ENCODE assay signal across 1 cellular context in the genomic region with DNA sequence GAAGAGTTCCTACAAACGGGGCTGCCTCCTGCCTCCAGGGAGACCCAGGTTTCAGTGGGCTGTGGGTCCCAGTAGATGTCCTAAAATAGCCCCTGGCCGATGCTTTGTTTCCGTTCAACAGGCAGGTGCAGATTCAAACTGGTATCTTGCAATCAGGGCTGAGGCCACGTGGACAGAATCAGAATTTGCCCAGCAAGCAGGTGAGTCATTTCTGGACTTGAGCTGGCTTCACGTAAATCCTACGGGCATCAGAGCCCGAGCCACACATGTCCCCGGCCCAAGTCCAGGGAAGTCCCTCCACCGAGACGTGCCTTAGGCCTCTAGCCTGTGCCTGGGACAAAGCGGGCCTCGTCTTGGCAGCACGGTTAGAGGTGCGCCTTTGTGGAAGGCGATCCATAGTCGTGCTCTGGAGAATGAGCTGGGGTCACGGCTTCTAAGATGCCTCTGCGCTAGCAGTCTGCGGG.
TF ChIP-seq lines count a peak whose summit lies in the region.

No MANE protein-coding gene starts in this region.

TF ChIP-seq in GM12878, 131 proteins besides CTCF, POLR2A, EP300 and RAD21 (continued from another document):
- TF ChIP-seq REST (IDR thresholded peaks at IDR 0.05; ENCODE audit: low read depth, low read length) (no peak), SUPT20H (IDR thresholded peaks at IDR 0.05; ENCODE audit: borderline replicate concordance, control insufficient read depth, low read depth, low read length) (no peak), MEF2B (IDR thresholded peaks at IDR 0.05; ENCODE audit: partially characterized antibody, poor library complexity, severe bottlenecking) (no peak)
TF ChIP-seq in GM12878: peak in this region for 0.
